In the genomic region with DNA sequence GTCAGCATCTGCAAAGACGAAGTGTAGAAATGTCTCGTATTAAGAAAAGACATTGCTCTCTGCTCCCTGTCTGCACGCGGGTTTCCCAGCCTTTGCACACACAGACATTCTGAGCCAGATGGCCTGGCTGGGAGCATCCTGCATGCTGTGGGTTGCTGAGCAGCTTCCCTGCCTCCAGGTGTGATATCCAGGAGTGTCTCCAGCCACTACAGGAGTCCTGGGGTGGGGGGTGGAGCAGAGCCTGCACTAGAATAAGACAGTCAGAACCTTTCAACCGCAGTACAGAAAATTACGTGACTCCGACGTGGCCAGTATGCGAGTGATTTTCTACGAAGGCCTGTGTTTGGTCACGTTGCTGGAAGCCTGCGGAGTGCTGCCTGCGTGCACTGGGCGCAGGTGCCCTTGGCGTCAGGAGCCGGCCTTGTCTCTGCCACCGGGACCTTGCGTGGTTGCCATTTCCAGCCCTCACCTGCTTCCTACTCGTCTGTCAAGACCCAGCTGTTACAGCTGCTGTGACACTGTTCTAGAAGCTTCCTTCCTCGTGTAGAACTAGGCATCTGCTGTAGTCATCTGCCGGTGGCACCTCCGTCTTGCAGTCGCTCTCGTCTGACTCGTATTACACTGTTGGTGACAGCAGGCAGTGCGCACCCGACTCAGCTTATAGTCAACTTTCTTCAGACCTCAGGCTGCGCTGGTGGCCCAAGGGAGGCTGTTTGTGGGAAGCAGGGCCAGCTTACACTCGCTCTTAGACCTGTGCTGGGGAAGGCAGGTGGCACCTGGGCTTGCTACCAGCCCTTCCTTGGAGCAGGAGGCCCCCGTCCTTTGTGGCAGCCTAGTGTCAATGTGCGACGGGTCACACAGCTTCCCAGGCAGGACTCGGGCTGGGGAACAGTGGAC, we compare ENCODE assay signal across 18 cellular contexts. TPM values are rescaled to one million over a fixed set of nuclear protein-coding genes. Genes with fewer than 3 reads are reported as not detected.
DNase-seq lines count a peak whose midpoint lies in the region; ATAC-seq and TF ChIP-seq lines count a peak whose summit lies in the region.
"Had no signal": no experiment of that assay in that cellular context is flagged by ENCODE, and none has a peak within 500 bp of the region (broad histone marks: within the 10 kb centered on the region; RNA-seq: fewer than 3 reads in every experiment).

No MANE protein-coding gene starts in this region.

- peaks cover 42% of the 10 kb centered on the region for H3K4me1 Mint-ChIP-seq in activated naive CD8-positive, alpha-beta T cell (ENCODE audit: low read depth)
- peaks cover 20% of the 10 kb centered on the region for H3K4me1 Mint-ChIP-seq in activated naive CD8-positive, alpha-beta T cell treated with anti-CD3 and anti-CD28 coated beads for 36 hours
- H3K4me1 Mint-ChIP-seq in endodermal cell, result peaks cover 17% of the 10 kb centered on the region
- peaks cover 35% of the 10 kb centered on the region for H3K4me1 Mint-ChIP-seq in stimulated activated effector memory CD8-positive, alpha-beta T cell treated with anti-CD3 and anti-CD28 coated beads, Interleukin-12 subunit alpha, Interleukin-12 subunit beta, amount 100 ng/mL, for 72 hours

- H3K9ac ChIP-seq in endodermal cell (ENCODE audit: extremely low read depth, low read length, poor library complexity, severe bottlenecking), result no peak overlapping the region

- H3K27ac ChIP-seq in endodermal cell (ENCODE audit: low read depth, low read length) (no peak overlapping the region), OCI-LY7 (ENCODE audit: low read depth, low read length, poor library complexity, severe bottlenecking) (no peak overlapping the region)
- H3K27ac ChIP-seq: SJCRH30, tibial nerve had no signal

- no peaks in the 10 kb centered on the region for H3K27me3 ChIP-seq in endodermal cell (ENCODE audit: control insufficient read depth, insufficient read depth, low read length, poor library complexity, severe bottlenecking)
- H3K27me3 ChIP-seq: SJCRH30, tibial nerve had no signal

- H3K9me3 ChIP-seq in endodermal cell (ENCODE audit: control insufficient read depth, low read length), result no peaks in the 10 kb centered on the region
- no peaks in the 10 kb centered on the region for H3K9me3 ChIP-seq in OCI-LY7 (ENCODE audit: low read length)
- H3K9me3 ChIP-seq: SJCRH30, tibial nerve had no signal

- H3K36me3 ChIP-seq in endodermal cell (ENCODE audit: control insufficient read depth, insufficient read depth, low read length), result peaks cover 5% of the 10 kb centered on the region
- no peaks in the 10 kb centered on the region for H3K36me3 ChIP-seq in OCI-LY7 (ENCODE audit: insufficient read depth, low read length)
- H3K36me3 ChIP-seq: SJCRH30 had no signal

- TF ChIP-seq CTCF in NB4 (IDR thresholded peaks at IDR 0.05; ENCODE audit: low read depth, low read length) (no peak), endodermal cell (conservative IDR thresholded peaks at IDR 0.05) (no peak), OCI-LY7 (conservative IDR thresholded peaks at IDR 0.05; ENCODE audit: low read length) (no peak)

- no peaks in the 10 kb centered on the region for H4K20me1 ChIP-seq in OCI-LY7 (ENCODE audit: insufficient read depth, low read length)

- no peak for DNase-seq in activated naive CD8-positive, alpha-beta T cell treated with anti-CD3 and anti-CD28 coated beads for 36 hours
- DNase-seq in NB4 (ENCODE audit: low read depth) (peak; percentile 45), endodermal cell (peak; percentile 50), OCI-LY7 (ENCODE audit: low spot score) (no peak), NCI-H510A treated with DMSO at 0.1 percent for 48 hours (lab: John Stamatoyannopoulos, UW) (no peak)
- DNase-seq in stimulated activated effector memory CD8-positive, alpha-beta T cell treated with anti-CD3 and anti-CD28 coated beads, Interleukin-12 subunit alpha, Interleukin-12 subunit beta, amount 100 ng/mL, for 72 hours (ENCODE audit: low spot score in 2 of 2), result no peak
- DNase-seq in NK-92 treated with Interleukin-12 subunit alpha and Interleukin-12 subunit beta, amount 100 ng/mL, for 24 hours (lab: John Stamatoyannopoulos, UW), result no peak
- DNase-seq: left ventricle myocardium superior, NCI-H1417 treated with DMSO at 0.1 percent for 48 hours, NCI-H82, nucleus accumbens, PC-3, right cardiac atrium, SJCRH30 had no signal

- intact Hi-C loops in OCI-LY7 (cut with micrococcal nuclease; ENCODE audit: unreplicated experiment), result no loop called here

- H3K4me3 ChIP-seq in NB4 (ENCODE audit: low read depth, low read length) (no peak overlapping the region), endodermal cell (ENCODE audit: low read length) (no peak overlapping the region), OCI-LY7 (ENCODE audit: low read depth, low read length, poor library complexity, severe bottlenecking) (no peak overlapping the region)
- H3K4me3 ChIP-seq: SJCRH30, tibial nerve had no signal

- H3K4me1 ChIP-seq in endodermal cell (ENCODE audit: control insufficient read depth, insufficient read depth, low read length), result peaks cover 3% of the 10 kb centered on the region
- no peaks in the 10 kb centered on the region for H3K4me1 ChIP-seq in OCI-LY7 (ENCODE audit: insufficient read depth, low read length, poor library complexity, severe bottlenecking)
- H3K4me1 ChIP-seq: SJCRH30 had no signal

- no peaks in the 10 kb centered on the region for H3K9me2 ChIP-seq in OCI-LY7 (ENCODE audit: insufficient read depth, low read length)

- H3K4me2 ChIP-seq in OCI-LY7 (ENCODE audit: low read length), result no peak overlapping the region

- peaks cover 4% of the 10 kb centered on the region; the same call in 1 of the 2 replicates for H3K79me2 ChIP-seq in OCI-LY7 (ENCODE audit: insufficient read depth, low read depth, low read length)

- no TSS peak for BruUV-seq in OCI-LY7 (replicated peaks; lab: Mats Ljungman, UMichigan)

- CTCF ChIA-PET in OCI-LY7 (lab: Charles Lee; ENCODE audit: unreplicated experiment), result no interaction called here

- H3K27ac Mint-ChIP-seq in activated naive CD8-positive, alpha-beta T cell, result no peak overlapping the region
- H3K27ac Mint-ChIP-seq in activated naive CD8-positive, alpha-beta T cell treated with anti-CD3 and anti-CD28 coated beads for 36 hours, result no peak overlapping the region
- H3K27ac Mint-ChIP-seq in endodermal cell, result peak overlapping the region; percentile 18
- H3K27ac Mint-ChIP-seq in stimulated activated effector memory CD8-positive, alpha-beta T cell treated with anti-CD3 and anti-CD28 coated beads, Interleukin-12 subunit alpha, Interleukin-12 subunit beta, amount 100 ng/mL, for 72 hours, result peak overlapping the region; percentile 48
- H3K27ac Mint-ChIP-seq: T-helper 2 cell treated with Interferon-gamma antibody and Interleukin-4, amounts not matched to agents 5 μg/mL and 100 μg/mL, for 36 hours had no signal

- ATAC-seq in stimulated activated effector memory CD8-positive, alpha-beta T cell treated with anti-CD3 and anti-CD28 coated beads, Interleukin-12 subunit alpha, Interleukin-12 subunit beta, amount 100 ng/mL, for 72 hours, result peak; percentile 42
- ATAC-seq: activated CD4-positive, CD25-positive, alpha-beta regulatory T cell treated with anti-CD3 and anti-CD28 coated beads, Interleukin-2, amount 50 U/mL, for 24 hours; left ventricle myocardium superior; PC-3; right cardiac atrium had no signal

- peaks cover 2% of the 10 kb centered on the region for H3K36me3 Mint-ChIP-seq in activated naive CD8-positive, alpha-beta T cell
- peaks cover 4% of the 10 kb centered on the region for H3K36me3 Mint-ChIP-seq in activated naive CD8-positive, alpha-beta T cell treated with anti-CD3 and anti-CD28 coated beads for 36 hours
- peaks cover 7% of the 10 kb centered on the region for H3K36me3 Mint-ChIP-seq in endodermal cell (ENCODE audit: low read depth)
- peaks cover 35% of the 10 kb centered on the region for H3K36me3 Mint-ChIP-seq in stimulated activated effector memory CD8-positive, alpha-beta T cell treated with anti-CD3 and anti-CD28 coated beads, Interleukin-12 subunit alpha, Interleukin-12 subunit beta, amount 100 ng/mL, for 72 hours

- WGBS in endodermal cell (ENCODE audit: insufficient coverage in 1 of 2, insufficient read length in 1 of 2), 2 experiments, result 92 to 93% methylated on average over 25 to 33 of the region's 33 CpGs

- no peaks in the 10 kb centered on the region for H3K9me3 Mint-ChIP-seq in activated naive CD8-positive, alpha-beta T cell (ENCODE audit: low read depth)
- H3K9me3 Mint-ChIP-seq in activated naive CD8-positive, alpha-beta T cell treated with anti-CD3 and anti-CD28 coated beads for 36 hours, result no peaks in the 10 kb centered on the region
- H3K9me3 Mint-ChIP-seq in endodermal cell, result no peaks in the 10 kb centered on the region
- H3K9me3 Mint-ChIP-seq in stimulated activated effector memory CD8-positive, alpha-beta T cell treated with anti-CD3 and anti-CD28 coated beads, Interleukin-12 subunit alpha, Interleukin-12 subunit beta, amount 100 ng/mL, for 72 hours, result no peaks in the 10 kb centered on the region
- H3K9me3 Mint-ChIP-seq: T-helper 2 cell treated with Interferon-gamma antibody and Interleukin-4, amounts not matched to agents 5 μg/mL and 100 μg/mL, for 36 hours had no signal

- POLR2A ChIA-PET in OCI-LY7 (lab: Charles Lee), result no interaction called here

- TF ChIP-seq POLR2A in NB4 (IDR thresholded peaks at IDR 0.05; ENCODE audit: extremely low read depth, insufficient read length), result no peak

- H2AFZ ChIP-seq in OCI-LY7 (ENCODE audit: low read length), result no peak overlapping the region

- no peaks in the 10 kb centered on the region for H3K27me3 Mint-ChIP-seq in activated naive CD8-positive, alpha-beta T cell
- H3K27me3 Mint-ChIP-seq in activated naive CD8-positive, alpha-beta T cell treated with anti-CD3 and anti-CD28 coated beads for 36 hours, result no peaks in the 10 kb centered on the region
- no peaks in the 10 kb centered on the region for H3K27me3 Mint-ChIP-seq in endodermal cell (ENCODE audit: insufficient read depth)

- H3K4me3 Mint-ChIP-seq in activated naive CD8-positive, alpha-beta T cell, result peak overlapping the region; percentile 20
- no peak overlapping the region for H3K4me3 Mint-ChIP-seq in activated naive CD8-positive, alpha-beta T cell treated with anti-CD3 and anti-CD28 coated beads for 36 hours
- no peak overlapping the region for H3K4me3 Mint-ChIP-seq in endodermal cell
- no peak overlapping the region for H3K4me3 Mint-ChIP-seq in stimulated activated effector memory CD8-positive, alpha-beta T cell treated with anti-CD3 and anti-CD28 coated beads, Interleukin-12 subunit alpha, Interleukin-12 subunit beta, amount 100 ng/mL, for 72 hours
- H3K4me3 Mint-ChIP-seq: T-helper 2 cell treated with Interferon-gamma antibody and Interleukin-4, amounts not matched to agents 5 μg/mL and 100 μg/mL, for 36 hours had no signal

RNA-seq across cellular contexts. Expression of gene CTDP1, which starts 11.2 kb away (rescaled TPM):
- 10 to 100 TPM; 44.4 to 44.6 TPM for total RNA-seq in activated naive CD8-positive, alpha-beta T cell treated with anti-CD3 and anti-CD28 coated beads for 36 hours
- 10 to 100 TPM; 29.8 to 35.6 TPM for total RNA-seq in endodermal cell
- 21.1 TPM for polyA plus RNA-seq in endodermal cell (2013, experiment 1 of 2)
- polyA plus RNA-seq in endodermal cell (2013, experiment 2 of 2), result 18.8 TPM
- 9.6 and 11.9 TPM in 2 replicates for total RNA-seq in OCI-LY7 (2014; rRNA removed; shearing (Covaris generic))
- 11.3 and 15.4 TPM in 2 replicates for total RNA-seq in OCI-LY7 (2022)

Comparison
In these comparisons a context has a peak if more than half of its experiments do, and no peak if none do; other contexts are left out.
1. H3K27ac Mint-ChIP-seq: peak in endodermal cell (single experiment) and stimulated activated effector memory CD8-positive, alpha-beta T cell treated with anti-CD3 and anti-CD28 coated beads, Interleukin-12 subunit alpha, Interleukin-12 subunit beta, amount 100 ng/mL, for 72 hours (single experiment); none in activated naive CD8-positive, alpha-beta T cell (single experiment) and activated naive CD8-positive, alpha-beta T cell treated with anti-CD3 and anti-CD28 coated beads for 36 hours (single experiment).
2. DNase-seq: peak in NB4 (single experiment) and endodermal cell (single experiment); none in activated naive CD8-positive, alpha-beta T cell treated with anti-CD3 and anti-CD28 coated beads for 36 hours (single experiment), stimulated activated effector memory CD8-positive, alpha-beta T cell treated with anti-CD3 and anti-CD28 coated beads, Interleukin-12 subunit alpha, Interleukin-12 subunit beta, amount 100 ng/mL, for 72 hours (0 of 2), NK-92 treated with Interleukin-12 subunit alpha and Interleukin-12 subunit beta, amount 100 ng/mL, for 24 hours (single experiment), OCI-LY7 (single experiment) and NCI-H510A treated with DMSO at 0.1 percent for 48 hours (single experiment).